In the genomic region with DNA sequence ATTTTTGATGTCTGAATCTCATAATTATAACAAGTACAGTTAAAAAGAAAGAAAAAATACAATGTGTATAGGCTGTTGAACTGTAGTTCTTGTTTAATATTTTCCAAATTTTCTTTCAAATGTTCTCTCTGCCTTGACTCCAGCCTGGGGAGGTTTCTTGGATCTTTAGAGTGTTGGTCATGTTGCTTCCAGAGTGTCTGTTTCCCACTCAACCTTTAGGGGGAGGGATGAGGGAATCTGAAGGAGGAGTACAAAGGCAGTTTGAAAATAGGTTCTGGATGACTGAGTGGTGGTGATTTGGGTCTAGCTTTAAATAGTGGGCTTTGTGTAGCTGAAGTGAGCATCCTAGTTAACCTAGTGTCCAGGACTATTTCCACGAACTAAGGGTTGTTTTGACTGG, we compare ENCODE assay signal across 10 cellular contexts. TPM values are rescaled to one million over a fixed set of nuclear protein-coding genes. Genes with fewer than 3 reads are reported as not detected.
DNase-seq lines count a peak whose midpoint lies in the region; ATAC-seq, FAIRE-seq and TF ChIP-seq lines count a peak whose summit lies in the region.
"Had no signal": no experiment of that assay in that cellular context is flagged by ENCODE, and none has a peak within 500 bp of the region (broad histone marks: within the 10 kb centered on the region; RNA-seq: fewer than 3 reads in every experiment).

No MANE protein-coding gene starts in this region.

- no peaks in the 10 kb centered on the region for H3K9me3 Mint-ChIP-seq in stimulated activated naive B cell treated with anti-CD40 and anti-IgM and Interleukin-4, amounts not matched to agents 10 μg/mL and 1 μg/mL and 100 μg/mL, for 72 hours

- peak; percentile 30 for ATAC-seq in GM12878
- ATAC-seq in stimulated activated naive B cell treated with anti-CD40 and anti-IgM and Interleukin-4, amounts not matched to agents 10 μg/mL and 1 μg/mL and 100 μg/mL, for 72 hours (replicated peaks) = no peak
- ATAC-seq in GM21529 (IDR thresholded peaks at IDR 0.05; ENCODE audit: unreplicated experiment) = no peak

- CTCF ChIA-PET in GM12878 (lab: Yijun Ruan, JAX) = interaction anchor here (0.7 to 10.1 kb wide), 12 partner anchors 10 to 123 kb away, joined by 3 to 169 read pairs (median 6); a partner anchor contains a TSS

- intact Hi-C loops in GM12878 (cut with micrococcal nuclease; ENCODE audit: unreplicated experiment) = loop anchor here (2.0 kb wide), 1 partner anchor 29 kb away; no protein-coding TSS in a partner anchor

- FAIRE-seq in GM12878 (lab: Jason Lieb, UNC) = no peak
- FAIRE-seq: A204.1 had no signal

- H3K4me1 ChIP-seq in GM12878 (ENCODE audit: control insufficient read depth, insufficient read depth, low read length) = no peaks in the 10 kb centered on the region

- peaks cover 26 to 41% of the 10 kb centered on the region in 2 donors for H3K4me1 Mint-ChIP-seq in stimulated activated naive B cell treated with anti-CD40 and anti-IgM and Interleukin-4, amounts not matched to agents 10 μg/mL and 1 μg/mL and 100 μg/mL, for 72 hours

- TF ChIP-seq CTCF in GM12878 (IDR thresholded peaks at IDR 0.05 in 2 of 3, conservative IDR thresholded peaks at IDR 0.05 in 1 of 3; ENCODE audit: control insufficient read depth in 2 of 3, extremely low read depth in 1 of 3, insufficient read depth in 1 of 3, low read depth in 3 of 3, low read length in 3 of 3) = no peak
- TF ChIP-seq CTCF in GM13977 (IDR thresholded peaks at IDR 0.05; ENCODE audit: extremely low read depth, insufficient read depth, missing control alignments) = no peak

- no peak overlapping the region for H2AFZ ChIP-seq in GM12878 (ENCODE audit: control insufficient read depth, low read depth, low read length)

- H3K27me3 Mint-ChIP-seq in stimulated activated naive B cell treated with anti-CD40 and anti-IgM and Interleukin-4, amounts not matched to agents 10 μg/mL and 1 μg/mL and 100 μg/mL, for 72 hours = no peaks in the 10 kb centered on the region

- SMC1A ChIA-PET in GM12878 (lab: Charles Lee; ENCODE audit: uncharacterized antibody, unreplicated experiment) = interaction anchor here (1.1 to 11.4 kb wide), 9 partner anchors 12 to 745 kb away, joined by 3 to 197 read pairs (median 9); a partner anchor contains a TSS

- RAD21 ChIA-PET in GM12878 (lab: Charles Lee; ENCODE audit: unreplicated experiment) = interaction anchor here (0.8 to 12.9 kb wide), 7 partner anchors 9 to 101 kb away, joined by 3 to 141 read pairs (median 26); a partner anchor contains a TSS

- in situ Hi-C loops in GM12878 (cut with MboI) = no loop called here
- in situ Hi-C loops in GM13977 (cut with MboI; ENCODE audit: low pct_unique_long_range_greater_than_20kb, low sequenced_read_pairs, unreplicated experiment) = no loop called here

- H3K4me3 ChIP-seq in GM12878 = peak overlapping the region; percentile 70

- no peaks in the 10 kb centered on the region for H3K9me3 ChIP-seq in GM12878 (replicated peaks; ENCODE audit: control insufficient read depth, insufficient read depth, low read length)

- no peak overlapping the region for H3K27ac Mint-ChIP-seq in stimulated activated naive B cell treated with anti-CD40 and anti-IgM and Interleukin-4, amounts not matched to agents 10 μg/mL and 1 μg/mL and 100 μg/mL, for 72 hours

- no peak for TF ChIP-seq RAD21 in GM12878 (IDR thresholded peaks at IDR 0.05; ENCODE audit: insufficient read depth, low read depth, low read length)

- peaks cover 65% of the 10 kb centered on the region for H3K79me2 ChIP-seq in GM12878 (ENCODE audit: control insufficient read depth, insufficient read depth, low read length)

- DNase-seq in DMS 273 (lab: John Stamatoyannopoulos, UW; ENCODE audit: unreplicated experiment) (peak; percentile 4), DMS 273 treated with DMSO at 0.1 percent for 48 hours (lab: John Stamatoyannopoulos, UW) (no peak), GM12878 (ENCODE audit: low read depth, low spot score) (no peak), iPS-NIHi11 (ENCODE audit: low spot score) (peak; percentile 48), NOMO-1 treated with dmso at 0.1 percent for 144 hours (lab: John Stamatoyannopoulos, UW; ENCODE audit: unreplicated experiment) (no peak), GM13977 (ENCODE audit: low spot score) (no peak)
- no peak for DNase-seq in stimulated activated naive B cell treated with anti-CD40 and anti-IgM and Interleukin-4, amounts not matched to agents 10 μg/mL and 1 μg/mL and 100 μg/mL, for 72 hours

- WGBS in GM12878 (ENCODE audit: insufficient coverage, insufficient replicate concordance, low lambda C conversion rate, missing lambda C conversion rate) = 82% methylated on average over 1 of the region's 1 CpG

- H3K4me3 Mint-ChIP-seq in stimulated activated naive B cell treated with anti-CD40 and anti-IgM and Interleukin-4, amounts not matched to agents 10 μg/mL and 1 μg/mL and 100 μg/mL, for 72 hours = peak overlapping the region; percentile 75 to 77

- TF ChIP-seq EP300 in GM12878 (IDR thresholded peaks at IDR 0.05; ENCODE audit: borderline replicate concordance in 1 of 2, control insufficient read depth in 1 of 2, low read depth in 2 of 2, low read length in 2 of 2) = no peak

- no peak for TF ChIP-seq POLR2A in GM12878 (IDR thresholded peaks at IDR 0.05; ENCODE audit: low read depth, low read length)

- no peaks in the 10 kb centered on the region for H3K27me3 ChIP-seq in GM12878 (replicated peaks in 1 of 2; ENCODE audit: control insufficient read depth in 2 of 2, insufficient read depth in 2 of 2, low read length in 1 of 2)

- H4K20me1 ChIP-seq in GM12878 (ENCODE audit: control insufficient read depth, insufficient read depth) = no peaks in the 10 kb centered on the region

- peaks cover 18 to 39% of the 10 kb centered on the region in 2 donors for H3K36me3 Mint-ChIP-seq in stimulated activated naive B cell treated with anti-CD40 and anti-IgM and Interleukin-4, amounts not matched to agents 10 μg/mL and 1 μg/mL and 100 μg/mL, for 72 hours

- no TSS peak for BruUV-seq in GM12878 (replicated peaks; lab: Mats Ljungman, UMichigan)

- H3K4me2 ChIP-seq in GM12878 (ENCODE audit: control insufficient read depth, insufficient read depth) = peak overlapping the region; percentile 86

- POLR2A ChIA-PET in GM12878 (lab: Charles Lee) = interaction anchor here (1.0 to 9.4 kb wide), 10 partner anchors 13 to 37 kb away, joined by 3 to 110 read pairs (median 8); a partner anchor contains a TSS

- H3K9ac ChIP-seq in GM12878 (ENCODE audit: control insufficient read depth, insufficient read depth, low read length) = peak overlapping the region; percentile 98

- H3K27ac ChIP-seq in GM12878 (ENCODE audit: control insufficient read depth, insufficient read depth) = peak overlapping the region; percentile 92; the same call in 1 of the 2 replicates

- peaks cover 0 to 3% of the 10 kb centered on the region in 2 experiments; a peak in 1 of 4 replicates for H3K36me3 ChIP-seq in GM12878 (ENCODE audit: control insufficient read depth in 2 of 2, insufficient read depth in 2 of 2, low read length in 1 of 2)

RNA-seq across cellular contexts. Expression of a gene that starts 2.0 kb away (rescaled TPM):
- total RNA-seq in GM12878 (2013; cell fraction: nucleolus; rRNA removed) = 258 and 263 TPM in 2 replicates
- total RNA-seq in GM12878 (2014; rRNA removed) (30.2 and 32.1 TPM in 2 replicates), GM12878 (2014; rRNA removed; fragmentation: Illumina TruSeq; extraction: Trizol) (30.2 and 30.4 TPM in 2 replicates), GM12878 (2021) (43.5 and 44.2 TPM in 2 replicates)
- polyA plus RNA-seq in GM12878 (2011; ENCODE audit: low read depth) = 13.8 TPM
- polyA plus RNA-seq in GM12878 (2011; rRNA removed) (70.0 and 72.9 TPM in 2 replicates), GM12878 (2014; fragmentation: Illumina TruSeq; extraction: Trizol) (35.4 and 43.1 TPM in 2 replicates), GM12878 (2014; fragmentation: Nextera tagmentation; extraction: Ambion mirVana) (1 to 10 TPM; 4.7 to 6.5 TPM), GM12878 (2014; rRNA removed) (25.8 and 27.7 TPM in 2 replicates), GM12878 (2016; fragmentation: Nextera tagmentation; extraction: Ambion mirVana) (10 to 100 TPM; 29.5 to 29.8 TPM)
- 46.2 and 50.4 TPM in 2 replicates for polyA plus RNA-seq in GM12878 (2011; cell fraction: cytosol; rRNA removed)
- 110 and 114 TPM in 2 replicates for polyA plus RNA-seq in GM12878 (2011; cell fraction: nucleus; rRNA removed)
- 19.6 and 26.5 TPM in 2 replicates for polyA plus RNA-seq in GM12878 (2012)
- 120 and 124 TPM in 2 replicates for polyA minus RNA-seq in GM12878 (2011; rRNA and poly(A)+ RNA removed)
- polyA minus RNA-seq in GM12878 (2011; cell fraction: cytosol; rRNA and poly(A)+ RNA removed) = 55.7 and 58.4 TPM in 2 replicates
- 50.4 and 61.5 TPM in 2 replicates for polyA minus RNA-seq in GM12878 (2011; cell fraction: nucleus; rRNA and poly(A)+ RNA removed)

RNA-seq across cellular contexts. Expression of a gene that starts 11.9 kb away (rescaled TPM):
- not detected in 2 replicates for total RNA-seq in GM12878 (2013; cell fraction: nucleolus; rRNA removed)
- total RNA-seq in GM12878 (2014; rRNA removed) (0.05 TPM in 1 of 2 replicates, not detected in the other), GM12878 (2014; rRNA removed; fragmentation: Illumina TruSeq; extraction: Trizol) (not detected in 2 replicates), GM12878 (2021) (not detected in 2 replicates)
- polyA plus RNA-seq in GM12878 (2011; ENCODE audit: low read depth) = 0.16 TPM
- polyA plus RNA-seq in GM12878 (2011; rRNA removed) (not detected in 2 replicates), GM12878 (2014; fragmentation: Illumina TruSeq; extraction: Trizol) (not detected in 2 replicates), GM12878 (2014; fragmentation: Nextera tagmentation; extraction: Ambion mirVana) (under 1 TPM; 0.05 to 0.11 TPM), GM12878 (2014; rRNA removed) (not detected in 2 replicates), GM12878 (2016; fragmentation: Nextera tagmentation; extraction: Ambion mirVana) (under 1 TPM; 0.28 to 0.58 TPM)
- polyA plus RNA-seq in GM12878 (2011; cell fraction: cytosol; rRNA removed) = not detected in 2 replicates
- polyA plus RNA-seq in GM12878 (2011; cell fraction: nucleus; rRNA removed) = not detected in 2 replicates
- 0.21 and 0.26 TPM in 2 replicates for polyA plus RNA-seq in GM12878 (2012)
- polyA minus RNA-seq in GM12878 (2011; rRNA and poly(A)+ RNA removed) = not detected in 2 replicates
- polyA minus RNA-seq in GM12878 (2011; cell fraction: cytosol; rRNA and poly(A)+ RNA removed) = not detected in 2 replicates
- not detected in 2 replicates for polyA minus RNA-seq in GM12878 (2011; cell fraction: nucleus; rRNA and poly(A)+ RNA removed)
- total RNA-seq: activated CD8-positive, alpha-beta memory T cell treated with anti-CD3 and anti-CD28 coated beads for 36 hours had no signal

RNA-seq across cellular contexts. Expression of a gene that starts 22.3 kb away (rescaled TPM):
- total RNA-seq in GM12878 (2013; cell fraction: nucleolus; rRNA removed) = 79.2 and 86.8 TPM in 2 replicates
- total RNA-seq in GM12878 (2014; rRNA removed) (223 and 232 TPM in 2 replicates), GM12878 (2014; rRNA removed; fragmentation: Illumina TruSeq; extraction: Trizol) (74.4 and 86.2 TPM in 2 replicates), GM12878 (2021) (261 and 269 TPM in 2 replicates)
- polyA plus RNA-seq in GM12878 (2011; ENCODE audit: low read depth) = 158 TPM
- polyA plus RNA-seq in GM12878 (2011; rRNA removed) (169 and 210 TPM in 2 replicates), GM12878 (2014; fragmentation: Illumina TruSeq; extraction: Trizol) (25.7 and 39.3 TPM in 2 replicates), GM12878 (2014; fragmentation: Nextera tagmentation; extraction: Ambion mirVana) (100 to 1,000 TPM in 1 of 2 experiments, 10 to 100 TPM in 1; 20.3 to 101 TPM), GM12878 (2014; rRNA removed) (277 and 283 TPM in 2 replicates), GM12878 (2016; fragmentation: Nextera tagmentation; extraction: Ambion mirVana) (100 to 1,000 TPM; 454 to 458 TPM)
- polyA plus RNA-seq in GM12878 (2011; cell fraction: cytosol; rRNA removed) = 235 and 244 TPM in 2 replicates
- polyA plus RNA-seq in GM12878 (2011; cell fraction: nucleus; rRNA removed) = 123 and 124 TPM in 2 replicates
- 179 and 212 TPM in 2 replicates for polyA plus RNA-seq in GM12878 (2012)
- 33.4 and 40.6 TPM in 2 replicates for polyA minus RNA-seq in GM12878 (2011; rRNA and poly(A)+ RNA removed)
- 27.4 and 31.6 TPM in 2 replicates for polyA minus RNA-seq in GM12878 (2011; cell fraction: cytosol; rRNA and poly(A)+ RNA removed)
- polyA minus RNA-seq in GM12878 (2011; cell fraction: nucleus; rRNA and poly(A)+ RNA removed) = 45.9 and 63.9 TPM in 2 replicates

RNA-seq across cellular contexts. Expression of a gene that starts 51.2 kb away (rescaled TPM):
- 95.8 and 105 TPM in 2 replicates for total RNA-seq in GM12878 (2013; cell fraction: nucleolus; rRNA removed)
- total RNA-seq in GM12878 (2014; rRNA removed) (84.2 and 90.4 TPM in 2 replicates), GM12878 (2014; rRNA removed; fragmentation: Illumina TruSeq; extraction: Trizol) (73.1 and 74.9 TPM in 2 replicates), GM12878 (2021) (59.3 and 64.3 TPM in 2 replicates)
- polyA plus RNA-seq in GM12878 (2011; ENCODE audit: low read depth) = 49.5 TPM
- polyA plus RNA-seq in GM12878 (2011; rRNA removed) (74.1 and 90.1 TPM in 2 replicates), GM12878 (2014; fragmentation: Illumina TruSeq; extraction: Trizol) (93.2 and 102 TPM in 2 replicates), GM12878 (2014; fragmentation: Nextera tagmentation; extraction: Ambion mirVana) (100 to 1,000 TPM; 107 to 128 TPM), GM12878 (2014; rRNA removed) (66.4 and 82.7 TPM in 2 replicates), GM12878 (2016; fragmentation: Nextera tagmentation; extraction: Ambion mirVana) (100 to 1,000 TPM; 124 to 134 TPM)
- polyA plus RNA-seq in GM12878 (2011; cell fraction: cytosol; rRNA removed) = 69.2 and 81.8 TPM in 2 replicates
- 122 and 147 TPM in 2 replicates for polyA plus RNA-seq in GM12878 (2011; cell fraction: nucleus; rRNA removed)
- 49.0 and 50.6 TPM in 2 replicates for polyA plus RNA-seq in GM12878 (2012)
- polyA minus RNA-seq in GM12878 (2011; rRNA and poly(A)+ RNA removed) = 109 and 113 TPM in 2 replicates
- polyA minus RNA-seq in GM12878 (2011; cell fraction: cytosol; rRNA and poly(A)+ RNA removed) = 24.6 and 37.4 TPM in 2 replicates
- 36.6 and 57.2 TPM in 2 replicates for polyA minus RNA-seq in GM12878 (2011; cell fraction: nucleus; rRNA and poly(A)+ RNA removed)

RNA-seq across cellular contexts. Expression of a gene that starts 51.6 kb away (rescaled TPM):
- total RNA-seq in GM12878 (2013; cell fraction: nucleolus; rRNA removed) = 8.6 and 11.4 TPM in 2 replicates
- total RNA-seq in GM12878 (2014; rRNA removed) (16.7 and 17.5 TPM in 2 replicates), GM12878 (2014; rRNA removed; fragmentation: Illumina TruSeq; extraction: Trizol) (13.7 and 13.9 TPM in 2 replicates), GM12878 (2021) (12.5 and 14.1 TPM in 2 replicates)
- polyA plus RNA-seq in GM12878 (2011; ENCODE audit: low read depth) = 9.1 TPM
- polyA plus RNA-seq in GM12878 (2011; rRNA removed) (16.0 and 20.1 TPM in 2 replicates), GM12878 (2014; fragmentation: Illumina TruSeq; extraction: Trizol) (15.7 and 17.1 TPM in 2 replicates), GM12878 (2014; fragmentation: Nextera tagmentation; extraction: Ambion mirVana) (1 to 10 TPM; 4.9 to 9.8 TPM), GM12878 (2014; rRNA removed) (17.0 and 21.3 TPM in 2 replicates), GM12878 (2016; fragmentation: Nextera tagmentation; extraction: Ambion mirVana) (10 to 100 TPM; 25.6 to 28.2 TPM)
- 23.2 and 41.1 TPM in 2 replicates for polyA plus RNA-seq in GM12878 (2011; cell fraction: cytosol; rRNA removed)
- polyA plus RNA-seq in GM12878 (2011; cell fraction: nucleus; rRNA removed) = 19.8 and 21.8 TPM in 2 replicates
- 16.0 and 16.3 TPM in 2 replicates for polyA plus RNA-seq in GM12878 (2012)
- 9.5 and 10.7 TPM in 2 replicates for polyA minus RNA-seq in GM12878 (2011; rRNA and poly(A)+ RNA removed)
- polyA minus RNA-seq in GM12878 (2011; cell fraction: cytosol; rRNA and poly(A)+ RNA removed) = 2.9 and 6.4 TPM in 2 replicates
- 5.9 and 10.7 TPM in 2 replicates for polyA minus RNA-seq in GM12878 (2011; cell fraction: nucleus; rRNA and poly(A)+ RNA removed)

Comparison
In these comparisons a context has a peak if more than half of its experiments do, and no peak if none do; other contexts are left out.
1. DNase-seq: peak in DMS 273 (single experiment) and iPS-NIHi11 (single experiment); none in DMS 273 treated with DMSO at 0.1 percent for 48 hours (single experiment), GM12878 (single experiment), stimulated activated naive B cell treated with anti-CD40 and anti-IgM and Interleukin-4, amounts not matched to agents 10 μg/mL and 1 μg/mL and 100 μg/mL, for 72 hours (single experiment), NOMO-1 treated with dmso at 0.1 percent for 144 hours (single experiment) and GM13977 (single experiment).